In the genomic region with DNA sequence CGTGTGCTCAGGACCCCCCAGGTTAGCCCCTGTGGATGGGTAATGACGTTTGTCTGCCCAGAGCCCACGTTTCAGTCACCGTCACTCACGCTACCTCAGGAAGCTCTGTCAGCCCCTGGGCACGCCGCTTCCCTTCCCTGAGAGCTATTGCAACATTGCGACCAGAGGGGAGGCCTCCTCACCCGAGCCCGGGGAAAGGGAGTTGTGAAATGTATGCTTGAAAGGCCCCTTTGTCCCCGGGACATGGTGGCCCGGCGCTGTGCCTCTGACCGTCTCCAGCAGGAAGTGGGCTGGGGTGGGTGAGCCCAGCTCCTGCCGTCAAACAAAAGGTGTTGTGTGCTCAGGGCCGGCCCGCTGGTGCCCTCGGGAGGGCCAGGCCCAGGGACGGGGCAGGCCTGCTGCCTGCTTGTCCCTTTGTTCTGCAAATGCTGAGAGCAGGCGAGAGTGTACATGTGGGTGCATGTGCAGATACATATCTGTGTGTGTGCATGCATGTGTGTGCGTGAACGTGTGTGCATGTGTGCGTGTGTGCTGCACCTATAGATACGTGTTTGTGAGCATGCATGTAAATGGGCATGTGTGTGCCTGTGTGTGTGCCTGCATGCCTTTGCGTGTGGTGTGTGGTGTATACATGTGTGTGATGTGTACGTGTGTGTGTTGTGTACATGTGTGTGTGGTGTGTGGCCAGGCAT, we compare ENCODE assay signal across 13 cellular contexts.
DNase-seq lines count a peak whose midpoint lies in the region; ATAC-seq and TF ChIP-seq lines count a peak whose summit lies in the region.
"Had no signal": no experiment of that assay in that cellular context is flagged by ENCODE, and none has a peak within 500 bp of the region (broad histone marks: within the 10 kb centered on the region; RNA-seq: fewer than 3 reads in every experiment).

No MANE protein-coding gene starts in this region.

- H3K4me3 ChIP-seq in hepatocyte (no peak overlapping the region), OCI-LY7 (ENCODE audit: low read depth, low read length, poor library complexity, severe bottlenecking) (no peak overlapping the region)
- H3K4me3 ChIP-seq: transverse colon had no signal

- H3K4me2 ChIP-seq in hepatocyte (no peak overlapping the region), OCI-LY7 (ENCODE audit: low read length) (no peak overlapping the region)

- H3K27me3 ChIP-seq in hepatocyte = no peaks in the 10 kb centered on the region
- H3K27me3 ChIP-seq: transverse colon had no signal

- no peaks in the 10 kb centered on the region for H3K79me2 ChIP-seq in hepatocyte
- no peaks in the 10 kb centered on the region for H3K79me2 ChIP-seq in OCI-LY7 (ENCODE audit: insufficient read depth, low read depth, low read length)

- H3K27ac ChIP-seq in hepatocyte (no peak overlapping the region), OCI-LY7 (ENCODE audit: low read depth, low read length, poor library complexity, severe bottlenecking) (no peak overlapping the region)
- H3K27ac ChIP-seq: transverse colon, WERI-Rb-1 had no signal

- H3K9me2 ChIP-seq in hepatocyte (replicated peaks; ENCODE audit: insufficient read depth) (no peaks in the 10 kb centered on the region), OCI-LY7 (ENCODE audit: insufficient read depth, low read length) (no peaks in the 10 kb centered on the region)

- no peak overlapping the region for H2AFZ ChIP-seq in hepatocyte
- H2AFZ ChIP-seq in OCI-LY7 (ENCODE audit: low read length) = no peak overlapping the region

- no peaks in the 10 kb centered on the region for H3K9me3 ChIP-seq in hepatocyte (ENCODE audit: low read depth)
- no peaks in the 10 kb centered on the region for H3K9me3 ChIP-seq in OCI-LY7 (ENCODE audit: low read length)
- H3K9me3 ChIP-seq: transverse colon had no signal

- CTCF ChIA-PET in OCI-LY7 (lab: Charles Lee; ENCODE audit: unreplicated experiment) = no interaction called here

- TF ChIP-seq CTCF in hepatocyte (IDR thresholded peaks at IDR 0.05; ENCODE audit: poor library complexity) (no peak), OCI-LY7 (conservative IDR thresholded peaks at IDR 0.05; ENCODE audit: low read length) (no peak)

- ATAC-seq in HG02885 (IDR thresholded peaks at IDR 0.05; ENCODE audit: poor library complexity, unreplicated experiment) = no peak

- H3K36me3 ChIP-seq in hepatocyte (replicated peaks; ENCODE audit: insufficient read depth, low read depth) (no peaks in the 10 kb centered on the region), OCI-LY7 (ENCODE audit: insufficient read depth, low read length) (no peaks in the 10 kb centered on the region)
- H3K36me3 ChIP-seq: transverse colon, WERI-Rb-1 had no signal

- POLR2A ChIA-PET in OCI-LY7 (lab: Charles Lee) = no interaction called here

- 71% methylated on average over 26 of the region's 26 CpGs for WGBS in hepatocyte (ENCODE audit: low lambda C conversion rate, missing lambda C conversion rate)

- intact Hi-C loops in posterior vena cava (cut with DNase I) = no loop called here
- intact Hi-C loops in OCI-LY7 (cut with micrococcal nuclease; ENCODE audit: unreplicated experiment) = no loop called here

- no peaks in the 10 kb centered on the region for H3K4me1 ChIP-seq in hepatocyte (ENCODE audit: insufficient read depth)
- no peaks in the 10 kb centered on the region for H3K4me1 ChIP-seq in OCI-LY7 (ENCODE audit: insufficient read depth, low read length, poor library complexity, severe bottlenecking)
- H3K4me1 ChIP-seq: transverse colon had no signal

- BruUV-seq in OCI-LY7 (replicated peaks; lab: Mats Ljungman, UMichigan) = no TSS peak

- no peaks in the 10 kb centered on the region for H4K20me1 ChIP-seq in hepatocyte (ENCODE audit: insufficient read depth, poor library complexity, severe bottlenecking)
- H4K20me1 ChIP-seq in OCI-LY7 (ENCODE audit: insufficient read depth, low read length) = no peaks in the 10 kb centered on the region

- DNase-seq in GF-D8 (lab: John Stamatoyannopoulos, UW) = peak; percentile 57
- DNase-seq in SKM-1 (lab: John Stamatoyannopoulos, UW; ENCODE audit: unreplicated experiment) = peak; percentile 75
- DNase-seq in hepatocyte (ENCODE audit: low spot score) = peak; percentile 48
- peak; percentile 64 for DNase-seq in posterior vena cava (ENCODE audit: low spot score)
- no peak for DNase-seq in NCI-H128 (lab: John Stamatoyannopoulos, UW; ENCODE audit: unreplicated experiment)
- no peak for DNase-seq in activated effector memory CD4-positive, alpha-beta T cell treated with Interleukin-2 at 50 U/mL for 16 hours
- no peak for DNase-seq in OCI-LY7 (ENCODE audit: low spot score)
- DNase-seq: activated T-cell treated with anti-CD3 and anti-CD28 coated beads, Interleukin-2, amount 50 U/mL, for 1 hour; NCI-H2081 treated with DMSO at 0.1 percent for 48 hours; RPMI8226; transverse colon had no signal

Comparison
In these comparisons a context has a peak if more than half of its experiments do, and no peak if none do; other contexts are left out.
1. DNase-seq: peak in GF-D8 (single experiment), SKM-1 (single experiment), hepatocyte (single experiment) and posterior vena cava (single experiment); none in NCI-H128 (single experiment), activated effector memory CD4-positive, alpha-beta T cell treated with Interleukin-2 at 50 U/mL for 16 hours (single experiment) and OCI-LY7 (single experiment).